ENCODE assay signal across 8 cellular contexts in the genomic region with DNA sequence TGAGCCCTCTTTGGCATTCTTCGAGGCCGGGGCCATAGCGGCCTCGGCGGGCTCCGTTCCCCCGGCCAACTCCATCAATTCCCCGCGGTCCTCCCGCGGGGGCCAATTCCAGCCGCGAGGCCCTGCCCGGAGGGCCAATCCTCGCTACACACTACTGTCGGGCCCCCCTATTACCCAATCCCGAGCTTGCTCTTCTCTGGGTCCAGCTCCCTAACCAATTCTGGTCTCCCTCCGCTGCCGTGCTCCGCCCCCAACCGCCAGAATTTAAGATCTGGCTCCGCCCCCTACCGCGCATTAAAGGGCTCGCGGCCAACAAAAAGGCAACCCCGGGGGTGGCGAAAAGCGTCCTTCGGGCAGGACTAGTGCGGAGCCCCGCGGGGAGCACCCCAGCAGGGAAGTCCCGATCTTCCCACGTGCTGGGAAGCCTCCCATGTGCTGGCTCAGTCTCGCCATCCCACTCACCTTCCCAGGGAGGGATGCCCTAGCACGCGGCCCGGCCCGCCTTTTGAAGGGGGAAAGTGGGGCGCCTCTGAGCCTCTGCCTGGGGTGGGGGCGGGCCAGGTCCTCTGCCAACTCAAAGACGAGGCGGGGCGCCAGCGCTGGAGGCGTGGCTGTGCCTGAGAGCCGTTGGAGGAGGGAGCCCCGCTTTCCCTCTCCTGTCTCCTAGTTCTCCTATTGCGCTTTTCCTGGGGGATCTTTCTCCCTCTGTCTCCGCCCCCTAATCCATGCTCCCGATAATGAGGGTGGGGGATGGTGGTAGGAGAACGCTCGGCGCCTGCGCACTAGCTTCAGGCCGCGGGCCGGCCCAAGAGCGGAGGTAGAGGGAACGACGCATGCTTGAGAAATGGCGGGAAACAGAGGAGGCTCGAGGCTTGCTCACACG. TPM values are rescaled to one million over a fixed set of nuclear protein-coding genes. Genes with fewer than 3 reads are reported as not detected.
A peak's percentile ranks its signal among the peaks of the same experiment; 100 is the strongest.
DNase-seq lines count a peak whose midpoint lies in the region; ATAC-seq, FAIRE-seq and TF ChIP-seq lines count a peak whose summit lies in the region.

No MANE protein-coding gene starts in this region.

- dilution Hi-C loops in keratinocyte (cut with MboI; ENCODE audit: extremely low pct_ligation_motif_present, low sequenced_read_pairs): no loop called here

- ATAC-seq in HG02885 (IDR thresholded peaks at IDR 0.05; ENCODE audit: poor library complexity, unreplicated experiment): peak; percentile 83
- peak; percentile 92 to 95 for ATAC-seq in activated CD4-positive, CD25-positive, alpha-beta regulatory T cell treated with anti-CD3 and anti-CD28 coated beads, Interleukin-2, amount 50 U/mL, for 24 hours

- H3K9ac ChIP-seq in keratinocyte (ENCODE audit: control insufficient read depth, extremely low read depth, insufficient read depth, low read length): peak overlapping the region; percentile 74

- TF ChIP-seq CTCF in keratinocyte (optimal IDR thresholded peaks at IDR 0.05 in 1 of 3, IDR thresholded peaks at IDR 0.05 in 1 of 3, conservative IDR thresholded peaks at IDR 0.05 in 1 of 3; ENCODE audit: extremely low read depth in 1 of 3, insufficient read depth in 2 of 3, low read length in 3 of 3): no peak

- FAIRE-seq in GM18507 (lab: Jason Lieb, UNC): peak; percentile 97
- peak; percentile 67 for FAIRE-seq in keratinocyte (lab: Jason Lieb, UNC)

- H3K27me3 ChIP-seq in keratinocyte (ENCODE audit: control insufficient read depth, extremely low read depth, insufficient read depth, low read length): no peaks in the 10 kb centered on the region

- peak overlapping the region; percentile 79 for H2AFZ ChIP-seq in keratinocyte (ENCODE audit: control insufficient read depth, low read length)

- peak overlapping the region; percentile 71 to 85 (median 72) for H3K4me3 ChIP-seq in keratinocyte (ENCODE audit: control insufficient read depth in 2 of 3, extremely low read depth in 1 of 3, insufficient read depth in 2 of 3, low read depth in 1 of 3, low read length in 3 of 3)

- H3K9me3 ChIP-seq in keratinocyte (ENCODE audit: control insufficient read depth, low read depth, low read length): no peaks in the 10 kb centered on the region

- H4K20me1 ChIP-seq in keratinocyte (ENCODE audit: control insufficient read depth, extremely low read depth, insufficient read depth, low read length): no peaks in the 10 kb centered on the region

- peak overlapping the region; percentile 90 for H3K27ac ChIP-seq in keratinocyte (ENCODE audit: control insufficient read depth, insufficient read depth, low read length)

- peaks cover 5% of the 10 kb centered on the region for H3K79me2 ChIP-seq in keratinocyte (ENCODE audit: control insufficient read depth, insufficient read depth, low read length)

- DNase-seq in GM18507 (ENCODE audit: extremely low spot score, insufficient read length, low read depth) (peak; percentile 91), NCI-H2107 (lab: John Stamatoyannopoulos, UW) (peak; percentile 44), cerebellar cortex (ENCODE audit: low spot score) (peak; percentile 96), keratinocyte (ENCODE audit: low read depth, low spot score) (no peak), GF-D8 (lab: John Stamatoyannopoulos, UW) (no peak)
- DNase-seq in stimulated activated CD4-positive, alpha-beta T cell treated with anti-CD3 and anti-CD28 coated beads, Interleukin-12 subunit alpha, Interleukin-12 subunit beta, amount 100 ng/mL, for 24 hours (ENCODE audit: low read depth in 2 of 2): peak; percentile 87 to 93

- no peaks in the 10 kb centered on the region for H3K9me1 ChIP-seq in keratinocyte (ENCODE audit: control insufficient read depth, extremely low read depth, insufficient read depth, low read length)

- H3K4me1 ChIP-seq in keratinocyte (ENCODE audit: control insufficient read depth, extremely low read depth, insufficient read depth, low read length): peaks cover 34% of the 10 kb centered on the region

- H3K4me2 ChIP-seq in keratinocyte (ENCODE audit: control insufficient read depth, extremely low read depth, insufficient read depth, low read depth, low read length): peak overlapping the region; percentile 90

- H3K36me3 ChIP-seq in keratinocyte (ENCODE audit: control insufficient read depth in 2 of 2, extremely low read depth in 1 of 2, insufficient read depth in 2 of 2, low read length in 2 of 2): no peaks in the 10 kb centered on the region

RNA-seq across cellular contexts. Expression of gene LIPE, which starts 3.5 kb away (rescaled TPM):
- polyA plus RNA-seq in keratinocyte: 5.0 to 9.1 TPM (median 6.1 TPM) in 3 replicates
- 0.54 TPM for polyA plus RNA-seq in keratinocyte (2011; ENCODE audit: low read depth)
- polyA plus RNA-seq in keratinocyte (2011; cell fraction: cytosol; rRNA removed): 4.5 and 7.6 TPM in 2 replicates
- polyA plus RNA-seq in keratinocyte (2011; cell fraction: nucleus; rRNA removed): 9.3 and 13.8 TPM in 2 replicates
- 4.8 and 12.6 TPM in 2 replicates for polyA plus RNA-seq in keratinocyte (2012; ENCODE audit: low replicate concordance)
- polyA minus RNA-seq in keratinocyte: 4.4 to 20.7 TPM (median 6.2 TPM) in 3 replicates
- 12.1 TPM for polyA minus RNA-seq in keratinocyte (2011; cell fraction: cytosol; rRNA and poly(A)+ RNA removed)
- polyA minus RNA-seq in keratinocyte (2011; cell fraction: nucleus; rRNA and poly(A)+ RNA removed): 6.1 and 9.8 TPM in 2 replicates

RNA-seq across cellular contexts. Expression of gene CXCL17, which starts 19.0 kb away (rescaled TPM):
- 0.06 TPM in 1 of 3 replicates, not detected in the others for polyA plus RNA-seq in keratinocyte
- not detected for polyA plus RNA-seq in keratinocyte (2011; ENCODE audit: low read depth)
- not detected in 2 replicates for polyA plus RNA-seq in keratinocyte (2011; cell fraction: cytosol; rRNA removed)
- polyA plus RNA-seq in keratinocyte (2011; cell fraction: nucleus; rRNA removed): not detected in 2 replicates
- 0.85 TPM in 1 of 2 replicates, not detected in the other for polyA plus RNA-seq in keratinocyte (2012; ENCODE audit: low replicate concordance)
- not detected in 3 replicates for polyA minus RNA-seq in keratinocyte
- polyA minus RNA-seq in keratinocyte (2011; cell fraction: cytosol; rRNA and poly(A)+ RNA removed): not detected
- not detected in 2 replicates for polyA minus RNA-seq in keratinocyte (2011; cell fraction: nucleus; rRNA and poly(A)+ RNA removed)

RNA-seq across cellular contexts. Expression of gene CNFN, which starts 33.6 kb away (rescaled TPM):
- 3.0 to 10.2 TPM (median 5.1 TPM) in 3 replicates for polyA plus RNA-seq in keratinocyte
- polyA plus RNA-seq in keratinocyte (2011; ENCODE audit: low read depth): 236 TPM
- polyA plus RNA-seq in keratinocyte (2011; cell fraction: cytosol; rRNA removed): 16.6 and 17.5 TPM in 2 replicates
- 15.5 and 16.8 TPM in 2 replicates for polyA plus RNA-seq in keratinocyte (2011; cell fraction: nucleus; rRNA removed)
- polyA plus RNA-seq in keratinocyte (2012; ENCODE audit: low replicate concordance): 22.8 and 1,581 TPM in 2 replicates
- polyA minus RNA-seq in keratinocyte: 13.3 to 49.5 TPM (median 16.7 TPM) in 3 replicates
- polyA minus RNA-seq in keratinocyte (2011; cell fraction: cytosol; rRNA and poly(A)+ RNA removed): 22.8 TPM
- 8.8 and 18.3 TPM in 2 replicates for polyA minus RNA-seq in keratinocyte (2011; cell fraction: nucleus; rRNA and poly(A)+ RNA removed)

Comparison
In these comparisons a context has a peak if more than half of its experiments do, and no peak if none do; other contexts are left out.
1. DNase-seq: peak in GM18507 (single experiment), NCI-H2107 (single experiment), cerebellar cortex (single experiment) and stimulated activated CD4-positive, alpha-beta T cell treated with anti-CD3 and anti-CD28 coated beads, Interleukin-12 subunit alpha, Interleukin-12 subunit beta, amount 100 ng/mL, for 24 hours (2 of 2); none in keratinocyte (single experiment) and GF-D8 (single experiment).